Comparison of ENCODE assay signal across 20 cellular contexts in genomic region chr10:76202777-76203176, GRCh38.
DNase-seq lines count a peak whose midpoint lies in the region; TF ChIP-seq lines count a peak whose summit lies in the region.
"Had no signal": no experiment of that assay in that cellular context is flagged by ENCODE, and none has a peak within 500 bp of the region (broad histone marks: within the 10 kb centered on the region; RNA-seq: fewer than 3 reads in every experiment).

No MANE protein-coding gene starts in this region.

- TF ChIP-seq POLR2A in suprapubic skin (IDR thresholded peaks at IDR 0.05): no peak
- no peak for TF ChIP-seq POLR2A in testis (IDR thresholded peaks at IDR 0.05)

- H3K27ac ChIP-seq in suprapubic skin (peak overlapping the region; percentile 27), testis (no peak overlapping the region)
- H3K27ac ChIP-seq: heart left ventricle, lower lobe of right lung, Peyer's patch had no signal

- no peak for TF ChIP-seq EP300 in suprapubic skin (IDR thresholded peaks at IDR 0.05)

- H3K36me3 ChIP-seq in suprapubic skin (no peaks in the 10 kb centered on the region), testis (ENCODE audit: low read depth, missing control alignments) (no peaks in the 10 kb centered on the region)
- H3K36me3 ChIP-seq: heart left ventricle, lower lobe of right lung, Peyer's patch had no signal

- TF ChIP-seq CTCF in suprapubic skin (IDR thresholded peaks at IDR 0.05) (no peak), testis (IDR thresholded peaks at IDR 0.05) (no peak)

- H3K4me3 ChIP-seq in suprapubic skin (no peak overlapping the region), testis (no peak overlapping the region)
- H3K4me3 ChIP-seq: GM23338, heart left ventricle, lower lobe of right lung, Peyer's patch had no signal

- H3K4me1 ChIP-seq in suprapubic skin (peaks cover 6% of the 10 kb centered on the region), testis (no peaks in the 10 kb centered on the region)
- H3K4me1 ChIP-seq: heart left ventricle, lower lobe of right lung, Peyer's patch had no signal

- WGBS in suprapubic skin: 69% methylated on average over 1 of the region's 1 CpG
- WGBS in testis, 2 donors: 81 to 100% methylated on average over 1 of the region's 1 CpG

- peak; percentile 49 for DNase-seq in GM04504 (ENCODE audit: low read depth)
- DNase-seq in amniotic stem cell (lab: John Stamatoyannopoulos, UW): peak; percentile 49
- DNase-seq in fibroblast of the conjunctiva (ENCODE audit: low read depth): peak; percentile 26
- no peak for DNase-seq in suprapubic skin (ENCODE audit: low spot score in 2 of 2)
- DNase-seq in superior temporal gyrus (ENCODE audit: extremely low spot score): no peak
- DNase-seq in testis: no peak
- no peak for DNase-seq in NCI-H510A (lab: John Stamatoyannopoulos, UW)
- DNase-seq: activated CD4-positive, alpha-beta T cell treated with anti-CD3 and anti-CD28 coated beads, Interleukin-2, amount 10 ng/mL, durations not matched to agents 24 days and 14 days; activated gamma-delta T cell; anterior cingulate cortex; CD4-positive, CD25-positive, alpha-beta regulatory T cell; cortex of kidney; DMS153; heart left ventricle; lower lobe of right lung; MM.1S; NCI-H1694; Peyer's patch; stimulated activated CD4-positive, alpha-beta T cell treated with anti-CD3 and anti-CD28 coated beads, Interleukin-2, amount 100 ng/mL, for 48 hours had no signal

- no peaks in the 10 kb centered on the region for H3K27me3 ChIP-seq in suprapubic skin
- no peaks in the 10 kb centered on the region for H3K27me3 ChIP-seq in testis
- H3K27me3 ChIP-seq: heart left ventricle, Peyer's patch had no signal

- H3K9me3 ChIP-seq in suprapubic skin (no peaks in the 10 kb centered on the region), testis (no peaks in the 10 kb centered on the region)
- H3K9me3 ChIP-seq: heart left ventricle, lower lobe of right lung, Peyer's patch had no signal

- intact Hi-C loops in testis (cut with DNase I; ENCODE audit: low total_unique reads): no loop called here

Comparison
In these comparisons a context has a peak if more than half of its experiments do, and no peak if none do; other contexts are left out.
1. DNase-seq: peak in GM04504 (single experiment), amniotic stem cell (single experiment) and fibroblast of the conjunctiva (single experiment); none in suprapubic skin (0 of 2), superior temporal gyrus (single experiment), testis (single experiment) and NCI-H510A (single experiment).